16 cellular contexts compared by ENCODE assay signal in genomic region chr3:106185949-106186348, GRCh38.
DNase-seq lines count a peak whose midpoint lies in the region; ATAC-seq lines count a peak whose summit lies in the region.
"Had no signal": no experiment of that assay in that cellular context is flagged by ENCODE, and none has a peak within 500 bp of the region (broad histone marks: within the 10 kb centered on the region; RNA-seq: fewer than 3 reads in every experiment).

No MANE protein-coding gene starts in this region.

- no peaks in the 10 kb centered on the region for H3K4me1 ChIP-seq in SJCRH30
- H3K4me1 ChIP-seq: Caco-2 had no signal

- no peaks in the 10 kb centered on the region for H3K9me3 ChIP-seq in SJCRH30 (replicated peaks)
- H3K9me3 ChIP-seq: Caco-2 had no signal

- no peak overlapping the region for H3K27ac ChIP-seq in SJCRH30
- H3K27ac ChIP-seq: PC-9 had no signal

- ATAC-seq in GM19463 (IDR thresholded peaks at IDR 0.05; ENCODE audit: unreplicated experiment) = no peak

- peak overlapping the region; percentile 12 for H3K27ac Mint-ChIP-seq in activated naive CD4-positive, alpha-beta T cell treated with anti-CD3 and anti-CD28 coated beads, Interleukin-2, amount 50 U/mL, for 24 hours
- H3K27ac Mint-ChIP-seq in activated CD4-positive, alpha-beta memory T cell treated with anti-CD3 and anti-CD28 coated beads, Interleukin-2, amount 10 ng/mL, durations not matched to agents 7 days and 5 days = peak overlapping the region; percentile 69
- H3K27ac Mint-ChIP-seq in activated naive CD8-positive, alpha-beta T cell treated with anti-CD3 and anti-CD28 coated beads for 36 hours = peak overlapping the region; percentile 91
- H3K27ac Mint-ChIP-seq: H9 had no signal

- POLR2A ChIA-PET in activated CD4-positive, alpha-beta memory T cell treated with anti-CD3 and anti-CD28 coated beads, Interleukin-2, amount 10 ng/mL, durations not matched to agents 7 days and 5 days (lab: Charles Lee) = interaction anchor here (1.6 to 2.3 kb wide), 3 partner anchors 9 to 26 kb away, joined by 3 to 9 read pairs (median 9); no protein-coding TSS in a partner anchor

- no peaks in the 10 kb centered on the region for H3K9me3 Mint-ChIP-seq in activated naive CD4-positive, alpha-beta T cell treated with anti-CD3 and anti-CD28 coated beads, Interleukin-2, amount 50 U/mL, for 24 hours
- peaks cover 19% of the 10 kb centered on the region for H3K9me3 Mint-ChIP-seq in activated CD4-positive, alpha-beta memory T cell treated with anti-CD3 and anti-CD28 coated beads, Interleukin-2, amount 10 ng/mL, durations not matched to agents 7 days and 5 days
- peaks cover 8% of the 10 kb centered on the region for H3K9me3 Mint-ChIP-seq in activated naive CD8-positive, alpha-beta T cell treated with anti-CD3 and anti-CD28 coated beads for 36 hours
- H3K9me3 Mint-ChIP-seq: H9 had no signal

- H3K4me3 Mint-ChIP-seq in activated naive CD4-positive, alpha-beta T cell treated with anti-CD3 and anti-CD28 coated beads, Interleukin-2, amount 50 U/mL, for 24 hours = no peak overlapping the region
- H3K4me3 Mint-ChIP-seq in activated CD4-positive, alpha-beta memory T cell treated with anti-CD3 and anti-CD28 coated beads, Interleukin-2, amount 10 ng/mL, durations not matched to agents 7 days and 5 days = no peak overlapping the region
- peak overlapping the region; percentile 25 for H3K4me3 Mint-ChIP-seq in activated naive CD8-positive, alpha-beta T cell treated with anti-CD3 and anti-CD28 coated beads for 36 hours
- H3K4me3 Mint-ChIP-seq: H9 had no signal

- no peaks in the 10 kb centered on the region for H3K36me3 Mint-ChIP-seq in activated naive CD4-positive, alpha-beta T cell treated with anti-CD3 and anti-CD28 coated beads, Interleukin-2, amount 50 U/mL, for 24 hours
- H3K36me3 Mint-ChIP-seq in activated CD4-positive, alpha-beta memory T cell treated with anti-CD3 and anti-CD28 coated beads, Interleukin-2, amount 10 ng/mL, durations not matched to agents 7 days and 5 days (ENCODE audit: low read depth) = peaks cover 51% of the 10 kb centered on the region
- H3K36me3 Mint-ChIP-seq in activated naive CD8-positive, alpha-beta T cell treated with anti-CD3 and anti-CD28 coated beads for 36 hours = peaks cover 12% of the 10 kb centered on the region

- peaks cover 41% of the 10 kb centered on the region for H3K4me1 Mint-ChIP-seq in activated naive CD4-positive, alpha-beta T cell treated with anti-CD3 and anti-CD28 coated beads, Interleukin-2, amount 50 U/mL, for 24 hours
- H3K4me1 Mint-ChIP-seq in activated CD4-positive, alpha-beta memory T cell treated with anti-CD3 and anti-CD28 coated beads, Interleukin-2, amount 10 ng/mL, durations not matched to agents 7 days and 5 days = peaks cover 44% of the 10 kb centered on the region
- peaks cover 44% of the 10 kb centered on the region for H3K4me1 Mint-ChIP-seq in activated naive CD8-positive, alpha-beta T cell treated with anti-CD3 and anti-CD28 coated beads for 36 hours
- H3K4me1 Mint-ChIP-seq: H9 had no signal

- no peak overlapping the region for H3K4me3 ChIP-seq in SJCRH30
- H3K4me3 ChIP-seq: PC-9 had no signal

- H3K27me3 Mint-ChIP-seq in activated naive CD4-positive, alpha-beta T cell treated with anti-CD3 and anti-CD28 coated beads, Interleukin-2, amount 50 U/mL, for 24 hours = no peaks in the 10 kb centered on the region
- no peaks in the 10 kb centered on the region for H3K27me3 Mint-ChIP-seq in activated CD4-positive, alpha-beta memory T cell treated with anti-CD3 and anti-CD28 coated beads, Interleukin-2, amount 10 ng/mL, durations not matched to agents 7 days and 5 days
- no peaks in the 10 kb centered on the region for H3K27me3 Mint-ChIP-seq in activated naive CD8-positive, alpha-beta T cell treated with anti-CD3 and anti-CD28 coated beads for 36 hours

- CTCF ChIA-PET in activated CD4-positive, alpha-beta memory T cell treated with anti-CD3 and anti-CD28 coated beads, Interleukin-2, amount 10 ng/mL, durations not matched to agents 7 days and 5 days (lab: Charles Lee) = interaction anchor here (0.6 to 0.8 kb wide), 2 partner anchors 9 to 21 kb away, joined by 3 read pairs; no protein-coding TSS in a partner anchor

- H3K36me3 ChIP-seq in SJCRH30 = no peaks in the 10 kb centered on the region

- no peaks in the 10 kb centered on the region for H3K27me3 ChIP-seq in SJCRH30

- DNase-seq in activated naive CD4-positive, alpha-beta T cell treated with Interleukin-2 at 50 U/mL for 16 hours = no peak
- no peak for DNase-seq in activated CD4-positive, alpha-beta memory T cell treated with anti-CD3 and anti-CD28 coated beads, Interleukin-2, amount 10 ng/mL, durations not matched to agents 7 days and 5 days
- DNase-seq in activated naive CD8-positive, alpha-beta T cell treated with anti-CD3 and anti-CD28 coated beads for 36 hours = peak; percentile 19
- DNase-seq in SHP77 (lab: John Stamatoyannopoulos, UW) = no peak
- no peak for DNase-seq in SJCRH30
- DNase-seq: Caco-2, DMS153, H9, MM.1S, NCI-H1105, NCI-H1694, NCI-H510A treated with DMSO at 0.1 percent for 48 hours, NCI-H82, PC-9 had no signal

Comparison
In these comparisons a context has a peak if more than half of its experiments do, and no peak if none do; other contexts are left out.
1. H3K27ac Mint-ChIP-seq: peak in every context shown above with its lines; median percentile 91 in activated naive CD8-positive, alpha-beta T cell treated with anti-CD3 and anti-CD28 coated beads for 36 hours; 69 in activated CD4-positive, alpha-beta memory T cell treated with anti-CD3 and anti-CD28 coated beads, Interleukin-2, amount 10 ng/mL, durations not matched to agents 7 days and 5 days; 12 in activated naive CD4-positive, alpha-beta T cell treated with anti-CD3 and anti-CD28 coated beads, Interleukin-2, amount 50 U/mL, for 24 hours.